In genomic region chr7:75617634-75618234, GRCh38 we compare ENCODE assay signal across 1 cellular context.
TF ChIP-seq lines count a peak whose summit lies in the region.

No MANE protein-coding gene starts in this region.

TF ChIP-seq in HepG2, 621 proteins besides CTCF, POLR2A, EP300 and RAD21 (continued from another document):
- TF ChIP-seq, protein P1, sequence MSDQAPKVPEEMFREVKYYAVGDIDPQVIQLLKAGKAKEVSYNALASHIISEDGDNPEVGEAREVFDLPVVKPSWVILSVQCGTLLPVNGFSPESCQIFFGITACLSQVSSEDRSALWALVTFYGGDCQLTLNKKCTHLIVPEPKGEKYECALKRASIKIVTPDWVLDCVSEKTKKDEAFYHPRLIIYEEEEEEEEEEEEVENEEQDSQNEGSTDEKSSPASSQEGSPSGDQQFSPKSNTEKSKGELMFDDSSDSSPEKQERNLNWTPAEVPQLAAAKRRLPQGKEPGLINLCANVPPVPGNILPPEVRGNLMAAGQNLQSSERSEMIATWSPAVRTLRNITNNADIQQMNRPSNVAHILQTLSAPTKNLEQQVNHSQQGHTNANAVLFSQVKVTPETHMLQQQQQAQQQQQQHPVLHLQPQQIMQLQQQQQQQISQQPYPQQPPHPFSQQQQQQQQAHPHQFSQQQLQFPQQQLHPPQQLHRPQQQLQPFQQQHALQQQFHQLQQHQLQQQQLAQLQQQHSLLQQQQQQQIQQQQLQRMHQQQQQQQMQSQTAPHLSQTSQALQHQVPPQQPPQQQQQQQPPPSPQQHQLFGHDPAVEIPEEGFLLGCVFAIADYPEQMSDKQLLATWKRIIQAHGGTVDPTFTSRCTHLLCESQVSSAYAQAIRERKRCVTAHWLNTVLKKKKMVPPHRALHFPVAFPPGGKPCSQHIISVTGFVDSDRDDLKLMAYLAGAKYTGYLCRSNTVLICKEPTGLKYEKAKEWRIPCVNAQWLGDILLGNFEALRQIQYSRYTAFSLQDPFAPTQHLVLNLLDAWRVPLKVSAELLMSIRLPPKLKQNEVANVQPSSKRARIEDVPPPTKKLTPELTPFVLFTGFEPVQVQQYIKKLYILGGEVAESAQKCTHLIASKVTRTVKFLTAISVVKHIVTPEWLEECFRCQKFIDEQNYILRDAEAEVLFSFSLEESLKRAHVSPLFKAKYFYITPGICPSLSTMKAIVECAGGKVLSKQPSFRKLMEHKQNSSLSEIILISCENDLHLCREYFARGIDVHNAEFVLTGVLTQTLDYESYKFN (CRISPR knock-in tag; conservative IDR thresholded peaks at IDR 0.05): no peak
- TF ChIP-seq GABPA (IDR thresholded peaks at IDR 0.05; ENCODE audit: low read depth, low read length) (no peak), GABPA (CRISPR knock-in tag; IDR thresholded peaks at IDR 0.05; ENCODE audit: low read depth) (peak; percentile 35; the same call in 1 of the 2 replicates), CEBPB (IDR thresholded peaks at IDR 0.05; ENCODE audit: borderline replicate concordance, low read depth, low read length) (peak; percentile 13; the same call in 1 of the 2 replicates), RARA (CRISPR knock-in tag; IDR thresholded peaks at IDR 0.05) (peak; percentile 30; the same call in 1 of the 2 replicates), BCL6 (CRISPR knock-in tag; IDR thresholded peaks at IDR 0.05) (peak; percentile 92)
- TF ChIP-seq, protein P2, sequence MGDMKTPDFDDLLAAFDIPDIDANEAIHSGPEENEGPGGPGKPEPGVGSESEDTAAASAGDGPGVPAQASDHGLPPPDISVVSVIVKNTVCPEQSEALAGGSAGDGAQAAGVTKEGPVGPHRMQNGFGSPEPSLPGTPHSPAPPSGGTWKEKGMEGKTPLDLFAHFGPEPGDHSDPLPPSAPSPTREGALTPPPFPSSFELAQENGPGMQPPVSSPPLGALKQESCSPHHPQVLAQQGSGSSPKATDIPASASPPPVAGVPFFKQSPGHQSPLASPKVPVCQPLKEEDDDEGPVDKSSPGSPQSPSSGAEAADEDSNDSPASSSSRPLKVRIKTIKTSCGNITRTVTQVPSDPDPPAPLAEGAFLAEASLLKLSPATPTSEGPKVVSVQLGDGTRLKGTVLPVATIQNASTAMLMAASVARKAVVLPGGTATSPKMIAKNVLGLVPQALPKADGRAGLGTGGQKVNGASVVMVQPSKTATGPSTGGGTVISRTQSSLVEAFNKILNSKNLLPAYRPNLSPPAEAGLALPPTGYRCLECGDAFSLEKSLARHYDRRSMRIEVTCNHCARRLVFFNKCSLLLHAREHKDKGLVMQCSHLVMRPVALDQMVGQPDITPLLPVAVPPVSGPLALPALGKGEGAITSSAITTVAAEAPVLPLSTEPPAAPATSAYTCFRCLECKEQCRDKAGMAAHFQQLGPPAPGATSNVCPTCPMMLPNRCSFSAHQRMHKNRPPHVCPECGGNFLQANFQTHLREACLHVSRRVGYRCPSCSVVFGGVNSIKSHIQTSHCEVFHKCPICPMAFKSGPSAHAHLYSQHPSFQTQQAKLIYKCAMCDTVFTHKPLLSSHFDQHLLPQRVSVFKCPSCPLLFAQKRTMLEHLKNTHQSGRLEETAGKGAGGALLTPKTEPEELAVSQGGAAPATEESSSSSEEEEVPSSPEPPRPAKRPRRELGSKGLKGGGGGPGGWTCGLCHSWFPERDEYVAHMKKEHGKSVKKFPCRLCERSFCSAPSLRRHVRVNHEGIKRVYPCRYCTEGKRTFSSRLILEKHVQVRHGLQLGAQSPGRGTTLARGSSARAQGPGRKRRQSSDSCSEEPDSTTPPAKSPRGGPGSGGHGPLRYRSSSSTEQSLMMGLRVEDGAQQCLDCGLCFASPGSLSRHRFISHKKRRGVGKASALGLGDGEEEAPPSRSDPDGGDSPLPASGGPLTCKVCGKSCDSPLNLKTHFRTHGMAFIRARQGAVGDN (CRISPR knock-in tag; IDR thresholded peaks at IDR 0.05): peak; percentile 25; the same call in 1 of the 2 replicates
